Comparison of ENCODE assay signal across 23 cellular contexts in genomic region chr2:134912406-134912805, GRCh38. TPM values are rescaled to one million over a fixed set of nuclear protein-coding genes. Genes with fewer than 3 reads are reported as not detected.
DNase-seq lines count a peak whose midpoint lies in the region; ATAC-seq and TF ChIP-seq lines count a peak whose summit lies in the region.
"Had no signal": no experiment of that assay in that cellular context is flagged by ENCODE, and none has a peak within 500 bp of the region (broad histone marks: within the 10 kb centered on the region; RNA-seq: fewer than 3 reads in every experiment).

No MANE protein-coding gene starts in this region.

- H3K4me1 ChIP-seq in right cardiac atrium (ENCODE audit: control insufficient read depth, insufficient read depth, low read length) = peaks cover 2% of the 10 kb centered on the region
- H3K4me1 ChIP-seq: prostate gland had no signal

- no peaks in the 10 kb centered on the region for H3K9me3 ChIP-seq in right cardiac atrium (ENCODE audit: control insufficient read depth, low read length)
- H3K9me3 ChIP-seq: prostate gland had no signal

- DNase-seq in DMS 273 (lab: John Stamatoyannopoulos, UW; ENCODE audit: unreplicated experiment) (peak; percentile 41), DMS 273 treated with DMSO at 0.1 percent for 48 hours (lab: John Stamatoyannopoulos, UW) (no peak), amniotic epithelial cell (ENCODE audit: low read depth) (peak; percentile 49), fibroblast of mammary gland (ENCODE audit: low read depth) (peak; percentile 85), stromal cell of bone marrow (ENCODE audit: low read depth) (peak; percentile 32), NOMO-1 (lab: John Stamatoyannopoulos, UW; ENCODE audit: unreplicated experiment in 2 of 2) (no peak), right cardiac atrium (no peak), head of caudate nucleus (no peak)
- DNase-seq: activated CD4-positive, alpha-beta T cell treated with anti-CD3 and anti-CD28 coated beads for 1 hour; activated gamma-delta T cell treated with Interleukin-2 at 50 U/mL for 16 hours; aorta; erythroblast; hippocampal formation; NCI-H1048; NCI-H2107; NCI-H69; PC-9; stimulated activated naive B cell treated with anti-CD40 and anti-IgM and Interleukin-4, amounts not matched to agents 10 μg/mL and 1 μg/mL and 100 μg/mL, for 72 hours had no signal

- no peak overlapping the region for H3K4me3 ChIP-seq in fibroblast of mammary gland (ENCODE audit: control insufficient read depth, low read depth, low read length)
- H3K4me3 ChIP-seq in right cardiac atrium (ENCODE audit: low read length) = no peak overlapping the region
- H3K4me3 ChIP-seq: coronary artery, PC-9, prostate gland had no signal

- no peaks in the 10 kb centered on the region for H3K27me3 ChIP-seq in right cardiac atrium (ENCODE audit: control insufficient read depth, insufficient read depth)

- ATAC-seq in right cardiac atrium = no peak
- ATAC-seq: SK-N-SH treated with all-trans-retinoic acid at 6 μM for 48 hours; stimulated activated naive B cell treated with anti-CD40 and anti-IgM and Interleukin-4, amounts not matched to agents 10 μg/mL and 1 μg/mL and 100 μg/mL, for 72 hours had no signal

- intact Hi-C loops in right cardiac atrium (cut with DNase I) (no loop called here), head of caudate nucleus (cut with DNase I) (no loop called here)

- TF ChIP-seq CTCF in fibroblast of mammary gland (conservative IDR thresholded peaks at IDR 0.05; ENCODE audit: control insufficient read depth, insufficient read depth, low read depth, low read length) = no peak

- no peak overlapping the region for H3K27ac ChIP-seq in right cardiac atrium (ENCODE audit: low read length)
- H3K27ac ChIP-seq: 22Rv1, C4-2B, coronary artery, PC-9, prostate gland had no signal

RNA-seq across cellular contexts. Expression of gene CCNT2, which starts 6.2 kb away (rescaled TPM):
- 10 to 100 TPM; 21.8 to 23.9 (median 22.6) TPM for total RNA-seq in right cardiac atrium
- polyA plus RNA-seq in right cardiac atrium = 9.0 TPM

Comparison
In these comparisons a context has a peak if more than half of its experiments do, and no peak if none do; other contexts are left out.
1. DNase-seq: peak in DMS 273 (single experiment), amniotic epithelial cell (single experiment), fibroblast of mammary gland (single experiment) and stromal cell of bone marrow (single experiment); none in DMS 273 treated with DMSO at 0.1 percent for 48 hours (single experiment), NOMO-1 (0 of 2), right cardiac atrium (0 of 3) and head of caudate nucleus (0 of 42).